ENCODE assay signal across 9 cellular contexts in the genomic region with DNA sequence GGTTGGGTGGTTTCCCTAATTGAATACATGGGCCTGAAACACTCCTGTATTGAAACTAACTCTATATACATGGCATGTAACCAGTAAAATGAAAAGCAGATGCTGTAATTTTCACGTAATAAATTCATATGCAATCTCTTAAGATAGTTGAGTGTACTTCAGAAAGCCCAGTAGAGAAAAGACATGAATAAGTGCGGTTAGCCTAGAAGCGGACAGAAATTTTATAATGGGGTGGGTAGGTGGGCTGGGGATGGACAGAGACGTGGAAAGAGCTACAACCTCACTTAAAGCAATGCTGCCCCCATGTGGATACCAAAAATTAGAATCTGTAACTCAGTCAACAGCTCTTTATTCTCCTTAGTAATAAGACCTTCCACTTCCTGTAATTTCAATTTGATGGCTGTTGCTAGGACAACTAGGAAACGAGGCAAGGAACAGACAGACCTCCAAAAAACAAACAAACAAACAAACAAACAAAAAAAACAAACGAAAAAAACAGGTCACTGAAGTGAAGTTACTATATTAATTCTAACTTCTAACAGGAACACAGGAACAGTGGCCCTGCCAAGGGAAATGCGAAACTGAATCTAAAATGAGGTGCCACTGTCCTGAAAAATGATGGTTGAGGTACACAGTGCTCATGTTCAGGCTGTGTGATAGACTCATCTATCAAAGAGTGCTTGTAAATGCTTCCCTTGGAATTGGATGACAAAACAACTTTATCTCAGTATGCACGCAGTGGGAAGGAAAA.
A peak's percentile ranks its signal among the peaks of the same experiment; 100 is the strongest.
DNase-seq lines count a peak whose midpoint lies in the region; ATAC-seq, FAIRE-seq and TF ChIP-seq lines count a peak whose summit lies in the region.
"Had no signal": no experiment of that assay in that cellular context is flagged by ENCODE, and none has a peak within 500 bp of the region (broad histone marks: within the 10 kb centered on the region; RNA-seq: fewer than 3 reads in every experiment).

No MANE protein-coding gene starts in this region.

- no peak for ATAC-seq in HG03520 (IDR thresholded peaks at IDR 0.05; ENCODE audit: unreplicated experiment)

- H3K27ac ChIP-seq in MM.1S (ENCODE audit: low read length) (no peak overlapping the region), muscle layer of duodenum (ENCODE audit: low read length) (peak overlapping the region; percentile 3)

- H3K36me3 ChIP-seq in MM.1S (replicated peaks; ENCODE audit: insufficient read depth, low read length) (no peaks in the 10 kb centered on the region), muscle layer of duodenum (ENCODE audit: control insufficient read depth in 1 of 2, insufficient read depth in 2 of 2, low read length in 2 of 2) (no peaks in the 10 kb centered on the region)

- H3K27me3 ChIP-seq in MM.1S (replicated peaks; ENCODE audit: insufficient read depth, low read length) = no peaks in the 10 kb centered on the region
- no peaks in the 10 kb centered on the region for H3K27me3 ChIP-seq in muscle layer of duodenum (ENCODE audit: low read depth, low read length)

- H3K4me3 ChIP-seq in MM.1S (ENCODE audit: low read length) (no peak overlapping the region), muscle layer of duodenum (ENCODE audit: low read depth in 1 of 2, low read length in 2 of 2) (no peak overlapping the region)

- H4K20me1 ChIP-seq in MM.1S (ENCODE audit: insufficient read depth, low read length) = no peaks in the 10 kb centered on the region

- H3K9me3 ChIP-seq in MM.1S (replicated peaks; ENCODE audit: insufficient read depth, low read length) (no peaks in the 10 kb centered on the region), muscle layer of duodenum (ENCODE audit: control insufficient read depth in 1 of 2, low read length in 2 of 2) (no peaks in the 10 kb centered on the region)
- H3K9me3 ChIP-seq: Caco-2 had no signal

- no peaks in the 10 kb centered on the region for H3K9me2 ChIP-seq in MM.1S (replicated peaks; ENCODE audit: insufficient read depth, low read length)

- no peak overlapping the region for H3K9ac ChIP-seq in MM.1S (ENCODE audit: low read length)

- no peaks in the 10 kb centered on the region for H3F3A ChIP-seq in MM.1S (ENCODE audit: insufficient read depth, low read length)

- peak; percentile 52 for DNase-seq in SIG-M5 treated with dmso at 0.1 percent for 504 hours (lab: John Stamatoyannopoulos, UW; ENCODE audit: unreplicated experiment)
- no peak for DNase-seq in SIG-M5 (lab: John Stamatoyannopoulos, UW)
- DNase-seq in MM.1S = peak; percentile 40
- DNase-seq in SHP77 (lab: John Stamatoyannopoulos, UW) = peak; percentile 21 to 26
- no peak for DNase-seq in HPDE6-E6E7 (ENCODE audit: extremely low spot score)

- no peak overlapping the region for H2AFZ ChIP-seq in MM.1S (ENCODE audit: low read length)

- no peak overlapping the region for H3K4me2 ChIP-seq in MM.1S (ENCODE audit: low read depth, low read length)

- H3K79me2 ChIP-seq in MM.1S (ENCODE audit: low read length) = no peaks in the 10 kb centered on the region

- FAIRE-seq in endometrium (lab: Jason Lieb, UNC) = peak; percentile 86

- TF ChIP-seq CTCF in MM.1S (IDR thresholded peaks at IDR 0.05; ENCODE audit: low read length) = peak; percentile 54

- no peaks in the 10 kb centered on the region for H3K4me1 ChIP-seq in MM.1S (ENCODE audit: low read length)
- H3K4me1 ChIP-seq in muscle layer of duodenum (ENCODE audit: control insufficient read depth in 1 of 2, insufficient read depth in 2 of 2, low read length in 2 of 2) = peaks cover 0 to 15% of the 10 kb centered on the region in 2 donors
- H3K4me1 ChIP-seq: Caco-2 had no signal

Comparison
In these comparisons a context has a peak if more than half of its experiments do, and no peak if none do; other contexts are left out.
1. DNase-seq: peak in SIG-M5 treated with dmso at 0.1 percent for 504 hours (single experiment), MM.1S (single experiment) and SHP77 (2 of 2); none in SIG-M5 (single experiment) and HPDE6-E6E7 (single experiment).